In the genomic region with DNA sequence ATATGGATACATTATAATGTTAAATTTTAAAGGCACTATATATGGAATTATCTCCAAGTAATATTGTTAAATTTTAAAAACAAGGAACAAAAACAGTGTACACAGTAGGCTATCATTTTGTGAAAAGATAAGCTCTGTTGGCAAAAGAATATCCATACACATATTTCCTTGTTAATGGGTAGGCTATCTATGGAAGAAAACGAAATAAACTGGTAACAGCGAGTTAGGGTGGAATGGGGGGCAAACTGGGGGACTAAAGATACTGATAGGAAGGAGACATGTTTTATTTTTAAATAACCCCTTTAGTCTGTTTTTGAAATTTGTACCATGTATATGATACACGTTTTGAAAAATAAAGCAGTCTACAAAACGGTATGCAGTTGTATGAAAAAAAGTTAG, we compare ENCODE assay signal across 1 cellular context.
TF ChIP-seq lines count a peak whose summit lies in the region.

No MANE protein-coding gene starts in this region.

TF ChIP-seq in GM23338, 12 proteins besides CTCF, POLR2A, EP300 and RAD21 (continued from another document):
- TF ChIP-seq POLR2AphosphoS5 (IDR thresholded peaks at IDR 0.05; ENCODE audit: low read depth) = no peak
- TF ChIP-seq EZH2phosphoT487 (IDR thresholded peaks at IDR 0.05; ENCODE audit: unreplicated experiment) = no peak
- no peak for TF ChIP-seq ZNF331 (CRISPR knock-in tag; IDR thresholded peaks at IDR 0.05; ENCODE audit: low read depth)
- TF ChIP-seq ZNF114 (CRISPR knock-in tag; IDR thresholded peaks at IDR 0.05) = no peak
- TF ChIP-seq EZH2 (IDR thresholded peaks at IDR 0.05; ENCODE audit: low read depth, unreplicated experiment) = no peak
- no peak for TF ChIP-seq JUNB (IDR thresholded peaks at IDR 0.05; ENCODE audit: unreplicated experiment)
- TF ChIP-seq, protein P1, sequence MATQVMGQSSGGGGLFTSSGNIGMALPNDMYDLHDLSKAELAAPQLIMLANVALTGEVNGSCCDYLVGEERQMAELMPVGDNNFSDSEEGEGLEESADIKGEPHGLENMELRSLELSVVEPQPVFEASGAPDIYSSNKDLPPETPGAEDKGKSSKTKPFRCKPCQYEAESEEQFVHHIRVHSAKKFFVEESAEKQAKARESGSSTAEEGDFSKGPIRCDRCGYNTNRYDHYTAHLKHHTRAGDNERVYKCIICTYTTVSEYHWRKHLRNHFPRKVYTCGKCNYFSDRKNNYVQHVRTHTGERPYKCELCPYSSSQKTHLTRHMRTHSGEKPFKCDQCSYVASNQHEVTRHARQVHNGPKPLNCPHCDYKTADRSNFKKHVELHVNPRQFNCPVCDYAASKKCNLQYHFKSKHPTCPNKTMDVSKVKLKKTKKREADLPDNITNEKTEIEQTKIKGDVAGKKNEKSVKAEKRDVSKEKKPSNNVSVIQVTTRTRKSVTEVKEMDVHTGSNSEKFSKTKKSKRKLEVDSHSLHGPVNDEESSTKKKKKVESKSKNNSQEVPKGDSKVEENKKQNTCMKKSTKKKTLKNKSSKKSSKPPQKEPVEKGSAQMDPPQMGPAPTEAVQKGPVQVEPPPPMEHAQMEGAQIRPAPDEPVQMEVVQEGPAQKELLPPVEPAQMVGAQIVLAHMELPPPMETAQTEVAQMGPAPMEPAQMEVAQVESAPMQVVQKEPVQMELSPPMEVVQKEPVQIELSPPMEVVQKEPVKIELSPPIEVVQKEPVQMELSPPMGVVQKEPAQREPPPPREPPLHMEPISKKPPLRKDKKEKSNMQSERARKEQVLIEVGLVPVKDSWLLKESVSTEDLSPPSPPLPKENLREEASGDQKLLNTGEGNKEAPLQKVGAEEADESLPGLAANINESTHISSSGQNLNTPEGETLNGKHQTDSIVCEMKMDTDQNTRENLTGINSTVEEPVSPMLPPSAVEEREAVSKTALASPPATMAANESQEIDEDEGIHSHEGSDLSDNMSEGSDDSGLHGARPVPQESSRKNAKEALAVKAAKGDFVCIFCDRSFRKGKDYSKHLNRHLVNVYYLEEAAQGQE (IDR thresholded peaks at IDR 0.05; ENCODE audit: unreplicated experiment) = no peak
- TF ChIP-seq, protein P2, sequence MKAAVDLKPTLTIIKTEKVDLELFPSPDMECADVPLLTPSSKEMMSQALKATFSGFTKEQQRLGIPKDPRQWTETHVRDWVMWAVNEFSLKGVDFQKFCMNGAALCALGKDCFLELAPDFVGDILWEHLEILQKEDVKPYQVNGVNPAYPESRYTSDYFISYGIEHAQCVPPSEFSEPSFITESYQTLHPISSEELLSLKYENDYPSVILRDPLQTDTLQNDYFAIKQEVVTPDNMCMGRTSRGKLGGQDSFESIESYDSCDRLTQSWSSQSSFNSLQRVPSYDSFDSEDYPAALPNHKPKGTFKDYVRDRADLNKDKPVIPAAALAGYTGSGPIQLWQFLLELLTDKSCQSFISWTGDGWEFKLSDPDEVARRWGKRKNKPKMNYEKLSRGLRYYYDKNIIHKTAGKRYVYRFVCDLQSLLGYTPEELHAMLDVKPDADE (IDR thresholded peaks at IDR 0.05) = no peak
- TF ChIP-seq, protein P3, sequence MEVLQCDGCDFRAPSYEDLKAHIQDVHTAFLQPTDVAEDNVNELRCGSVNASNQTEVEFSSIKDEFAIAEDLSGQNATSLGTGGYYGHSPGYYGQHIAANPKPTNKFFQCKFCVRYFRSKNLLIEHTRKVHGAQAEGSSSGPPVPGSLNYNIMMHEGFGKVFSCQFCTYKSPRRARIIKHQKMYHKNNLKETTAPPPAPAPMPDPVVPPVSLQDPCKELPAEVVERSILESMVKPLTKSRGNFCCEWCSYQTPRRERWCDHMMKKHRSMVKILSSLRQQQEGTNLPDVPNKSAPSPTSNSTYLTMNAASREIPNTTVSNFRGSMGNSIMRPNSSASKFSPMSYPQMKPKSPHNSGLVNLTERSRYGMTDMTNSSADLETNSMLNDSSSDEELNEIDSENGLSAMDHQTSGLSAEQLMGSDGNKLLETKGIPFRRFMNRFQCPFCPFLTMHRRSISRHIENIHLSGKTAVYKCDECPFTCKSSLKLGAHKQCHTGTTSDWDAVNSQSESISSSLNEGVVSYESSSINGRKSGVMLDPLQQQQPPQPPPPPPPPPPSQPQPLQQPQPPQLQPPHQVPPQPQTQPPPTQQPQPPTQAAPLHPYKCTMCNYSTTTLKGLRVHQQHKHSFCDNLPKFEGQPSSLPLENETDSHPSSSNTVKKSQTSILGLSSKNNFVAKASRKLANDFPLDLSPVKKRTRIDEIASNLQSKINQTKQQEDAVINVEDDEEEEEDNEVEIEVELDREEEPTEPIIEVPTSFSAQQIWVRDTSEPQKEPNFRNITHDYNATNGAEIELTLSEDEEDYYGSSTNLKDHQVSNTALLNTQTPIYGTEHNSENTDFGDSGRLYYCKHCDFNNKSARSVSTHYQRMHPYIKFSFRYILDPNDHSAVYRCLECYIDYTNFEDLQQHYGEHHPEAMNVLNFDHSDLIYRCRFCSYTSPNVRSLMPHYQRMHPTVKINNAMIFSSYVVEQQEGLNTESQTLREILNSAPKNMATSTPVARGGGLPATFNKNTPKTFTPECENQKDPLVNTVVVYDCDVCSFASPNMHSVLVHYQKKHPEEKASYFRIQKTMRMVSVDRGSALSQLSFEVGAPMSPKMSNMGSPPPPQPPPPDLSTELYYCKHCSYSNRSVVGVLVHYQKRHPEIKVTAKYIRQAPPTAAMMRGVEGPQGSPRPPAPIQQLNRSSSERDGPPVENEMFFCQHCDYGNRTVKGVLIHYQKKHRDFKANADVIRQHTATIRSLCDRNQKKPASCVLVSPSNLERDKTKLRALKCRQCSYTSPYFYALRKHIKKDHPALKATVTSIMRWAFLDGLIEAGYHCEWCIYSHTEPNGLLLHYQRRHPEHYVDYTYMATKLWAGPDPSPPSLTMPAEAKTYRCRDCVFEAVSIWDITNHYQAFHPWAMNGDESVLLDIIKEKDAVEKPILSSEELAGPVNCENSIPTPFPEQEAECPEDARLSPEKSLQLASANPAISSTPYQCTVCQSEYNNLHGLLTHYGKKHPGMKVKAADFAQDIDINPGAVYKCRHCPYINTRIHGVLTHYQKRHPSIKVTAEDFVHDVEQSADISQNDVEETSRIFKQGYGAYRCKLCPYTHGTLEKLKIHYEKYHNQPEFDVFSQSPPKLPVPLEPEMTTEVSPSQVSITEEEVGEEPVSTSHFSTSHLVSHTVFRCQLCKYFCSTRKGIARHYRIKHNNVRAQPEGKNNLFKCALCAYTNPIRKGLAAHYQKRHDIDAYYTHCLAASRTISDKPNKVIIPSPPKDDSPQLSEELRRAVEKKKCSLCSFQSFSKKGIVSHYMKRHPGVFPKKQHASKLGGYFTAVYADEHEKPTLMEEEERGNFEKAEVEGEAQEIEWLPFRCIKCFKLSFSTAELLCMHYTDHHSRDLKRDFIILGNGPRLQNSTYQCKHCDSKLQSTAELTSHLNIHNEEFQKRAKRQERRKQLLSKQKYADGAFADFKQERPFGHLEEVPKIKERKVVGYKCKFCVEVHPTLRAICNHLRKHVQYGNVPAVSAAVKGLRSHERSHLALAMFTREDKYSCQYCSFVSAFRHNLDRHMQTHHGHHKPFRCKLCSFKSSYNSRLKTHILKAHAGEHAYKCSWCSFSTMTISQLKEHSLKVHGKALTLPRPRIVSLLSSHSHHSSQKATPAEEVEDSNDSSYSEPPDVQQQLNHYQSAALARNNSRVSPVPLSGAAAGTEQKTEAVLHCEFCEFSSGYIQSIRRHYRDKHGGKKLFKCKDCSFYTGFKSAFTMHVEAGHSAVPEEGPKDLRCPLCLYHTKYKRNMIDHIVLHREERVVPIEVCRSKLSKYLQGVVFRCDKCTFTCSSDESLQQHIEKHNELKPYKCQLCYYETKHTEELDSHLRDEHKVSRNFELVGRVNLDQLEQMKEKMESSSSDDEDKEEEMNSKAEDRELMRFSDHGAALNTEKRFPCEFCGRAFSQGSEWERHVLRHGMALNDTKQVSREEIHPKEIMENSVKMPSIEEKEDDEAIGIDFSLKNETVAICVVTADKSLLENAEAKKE (CRISPR knock-in tag; IDR thresholded peaks at IDR 0.05) = no peak
